Comparison of ENCODE assay signal across 12 cellular contexts in genomic region chr5:150644496-150644895, GRCh38. TPM values are rescaled to one million over a fixed set of nuclear protein-coding genes. Genes with fewer than 3 reads are reported as not detected.
A peak's percentile ranks its signal among the peaks of the same experiment; 100 is the strongest.
DNase-seq lines count a peak whose midpoint lies in the region; TF ChIP-seq lines count a peak whose summit lies in the region.
"Had no signal": no experiment of that assay in that cellular context is flagged by ENCODE, and none has a peak within 500 bp of the region (broad histone marks: within the 10 kb centered on the region; RNA-seq: fewer than 3 reads in every experiment).

No MANE protein-coding gene starts in this region.

- no peaks in the 10 kb centered on the region for H3K9me3 ChIP-seq in BE2C
- H3K9me3 ChIP-seq in ovary = no peaks in the 10 kb centered on the region

- intact Hi-C loops in ovary (cut with DNase I) = no loop called here

- H3K36me3 ChIP-seq in BE2C (peaks cover 13% of the 10 kb centered on the region), ovary (no peaks in the 10 kb centered on the region)

- TF ChIP-seq CTCF in BE2C (IDR thresholded peaks at IDR 0.05; ENCODE audit: low read depth, low read length) = no peak
- TF ChIP-seq CTCF in ovary (IDR thresholded peaks at IDR 0.05) = no peak

- WGBS in ovary, 3 donors = 25 to 37% (median 29%) methylated on average over 2 of the region's 2 CpGs

- DNase-seq in BE2C = peak; percentile 93
- peak; percentile 36 for DNase-seq in RPMI7951 (ENCODE audit: low read depth)
- peak; percentile 53 for DNase-seq in glomerular visceral epithelial cell (ENCODE audit: extremely low spot score)
- peak in 2 of 5 donors; percentile 51 to 58 for DNase-seq in ovary
- DNase-seq in NOMO-1 (lab: John Stamatoyannopoulos, UW; ENCODE audit: unreplicated experiment in 2 of 2) = no peak
- DNase-seq in T-helper 9 cell = no peak
- DNase-seq in 8988T = no peak
- DNase-seq in NCI-H146 treated with DMSO at 0.1 percent for 48 hours (lab: John Stamatoyannopoulos, UW; ENCODE audit: unreplicated experiment) = no peak
- DNase-seq: activated naive CD4-positive, alpha-beta T cell; AML-193 had no signal

- no peaks in the 10 kb centered on the region for H3K27me3 ChIP-seq in BE2C
- no peaks in the 10 kb centered on the region for H3K27me3 ChIP-seq in ovary

- H3K4me3 ChIP-seq in BE2C (ENCODE audit: low read depth, low read length) = peak overlapping the region; percentile 23; the same call in 1 of the 2 replicates
- H3K4me3 ChIP-seq in ovary = no peak overlapping the region
- H3K4me3 ChIP-seq: skin epidermis had no signal

- H3K4me1 ChIP-seq in BE2C = peaks cover 59% of the 10 kb centered on the region
- peaks cover 61% of the 10 kb centered on the region for H3K4me1 ChIP-seq in ovary (ENCODE audit: insufficient read depth)

- no peak for TF ChIP-seq POLR2A in ovary (IDR thresholded peaks at IDR 0.05)

- TF ChIP-seq EP300 in ovary (IDR thresholded peaks at IDR 0.05) = no peak

- peak overlapping the region; percentile 42 to 93 for H3K27ac ChIP-seq in ovary
- H3K27ac ChIP-seq: VCaP had no signal

RNA-seq across cellular contexts. Expression of gene SYNPO, which starts 4.0 kb away (rescaled TPM):
- 35.2 TPM for polyA plus RNA-seq in BE2C (2012; ENCODE audit: insufficient read depth, insufficient read length, low read depth)
- 0.98 and 1.4 TPM in 2 replicates for total RNA-seq in RPMI7951 (2014; rRNA removed; shearing (Covaris generic))
- 100 to 1,000 TPM in 3 of 7 donors, 10 to 100 TPM in 3, 1 to 10 TPM in 1; 8.3 to 174 (median 70.2) TPM for total RNA-seq in ovary
- 10 to 100 TPM; 31.0 to 86.9 TPM for polyA plus RNA-seq in ovary

RNA-seq across cellular contexts. Expression of gene MYOZ3, which starts 16.6 kb away (rescaled TPM):
- 1.4 TPM for polyA plus RNA-seq in BE2C (2012; ENCODE audit: insufficient read depth, insufficient read length, low read depth)
- total RNA-seq in RPMI7951 (2014; rRNA removed; shearing (Covaris generic)) = 0.78 TPM in 1 of 2 replicates, not detected in the other
- total RNA-seq in ovary = 1 to 10 TPM in 4 of 7 donors, under 1 TPM in 3; 0.36 to 2.6 (median 1.2) TPM
- polyA plus RNA-seq in ovary = 1 to 10 TPM; 1.6 to 2.7 TPM

RNA-seq across cellular contexts. Expression of gene RBM22, which starts 56.4 kb away (rescaled TPM):
- polyA plus RNA-seq in BE2C (2012; ENCODE audit: insufficient read depth, insufficient read length, low read depth) = 125 TPM
- 34.2 and 38.0 TPM in 2 replicates for total RNA-seq in RPMI7951 (2014; rRNA removed; shearing (Covaris generic))
- total RNA-seq in ovary = 10 to 100 TPM; 35.5 to 59.0 (median 48.6) TPM
- 10 to 100 TPM; 33.4 to 77.6 TPM for polyA plus RNA-seq in ovary

Comparison
In these comparisons a context has a peak if more than half of its experiments do, and no peak if none do; other contexts are left out.
1. DNase-seq: peak in BE2C (single experiment), RPMI7951 (single experiment) and glomerular visceral epithelial cell (single experiment); none in NOMO-1 (0 of 2), T-helper 9 cell (single experiment), 8988T (single experiment) and NCI-H146 treated with DMSO at 0.1 percent for 48 hours (single experiment).